Comparison of ENCODE assay signal across 15 cellular contexts in the genomic region with DNA sequence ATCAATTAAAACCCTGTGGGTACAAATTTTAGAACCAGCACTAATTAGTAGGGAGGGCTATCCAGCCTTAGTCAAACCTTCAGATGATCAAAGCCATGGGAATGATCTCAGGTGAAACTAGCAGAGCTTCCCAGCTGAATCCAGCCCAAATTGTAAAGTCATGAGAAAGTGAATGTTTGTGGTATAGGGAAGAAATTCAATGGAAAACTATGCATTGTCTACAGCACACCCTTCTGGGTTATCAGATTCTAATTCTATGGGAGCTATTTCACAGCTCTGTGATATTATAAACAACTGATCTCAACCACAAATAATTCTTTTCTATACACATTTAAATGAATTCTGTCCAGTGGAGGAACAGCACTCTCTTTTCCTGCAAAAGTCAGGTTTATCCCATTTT.
"Had no signal": no experiment of that assay in that cellular context is flagged by ENCODE, and none has a peak within 500 bp of the region (broad histone marks: within the 10 kb centered on the region; RNA-seq: fewer than 3 reads in every experiment).

No MANE protein-coding gene starts in this region.

- H3K4me3 ChIP-seq: adrenal gland, dorsolateral prefrontal cortex, esophagus squamous epithelium, gastrocnemius medialis, heart right ventricle, upper lobe of right lung had no signal

- H3K27me3 ChIP-seq: adrenal gland, brain microvascular endothelial cell, dorsolateral prefrontal cortex, esophagus squamous epithelium, gastrocnemius medialis, upper lobe of right lung had no signal

- ATAC-seq: gastrocnemius medialis; heart right ventricle; left ventricle myocardium superior; sciatic nerve; stimulated activated naive CD8-positive, alpha-beta T cell treated with anti-CD3 and anti-CD28 coated beads, Interleukin-15, Interleukin-2, amounts not matched to agents 100 U/mL and 50 U/mL, for 24 hours; upper lobe of right lung had no signal

- H3K36me3 ChIP-seq: adrenal gland, brain microvascular endothelial cell, esophagus squamous epithelium, gastrocnemius medialis, heart right ventricle, upper lobe of right lung had no signal

- DNase-seq: activated CD4-positive, alpha-beta T cell treated with anti-CD3 and anti-CD28 coated beads, Interleukin-2, amount 50 U/mL, for 1 hour; activated naive CD4-positive, alpha-beta T cell treated with anti-CD3 and anti-CD28 coated beads, Interleukin-2, amount 50 U/mL, for 16 hours; activated T-cell treated with anti-CD3 and anti-CD28 coated beads, Interleukin-2, amount 50 U/mL, for 1 hour; adrenal gland; brain microvascular endothelial cell; dorsolateral prefrontal cortex; esophagus squamous epithelium; gastrocnemius medialis; heart right ventricle; left ventricle myocardium superior; stimulated activated CD4-positive, alpha-beta T cell treated with anti-CD3 and anti-CD28 coated beads, Interleukin-2, amount 100 ng/mL, for 24 hours; stimulated activated naive CD8-positive, alpha-beta T cell treated with anti-CD3 and anti-CD28 coated beads, Interleukin-15, Interleukin-2, amounts not matched to agents 100 U/mL and 50 U/mL, for 24 hours; T-helper 2 cell; upper lobe of right lung had no signal

- H3K27ac ChIP-seq: adrenal gland, brain microvascular endothelial cell, dorsolateral prefrontal cortex, esophagus squamous epithelium, gastrocnemius medialis, heart right ventricle, upper lobe of right lung had no signal

- H3K4me1 ChIP-seq: esophagus squamous epithelium, gastrocnemius medialis had no signal

- H3K9me3 ChIP-seq: adrenal gland, esophagus squamous epithelium, gastrocnemius medialis, heart right ventricle, upper lobe of right lung had no signal
